In the genomic region with DNA sequence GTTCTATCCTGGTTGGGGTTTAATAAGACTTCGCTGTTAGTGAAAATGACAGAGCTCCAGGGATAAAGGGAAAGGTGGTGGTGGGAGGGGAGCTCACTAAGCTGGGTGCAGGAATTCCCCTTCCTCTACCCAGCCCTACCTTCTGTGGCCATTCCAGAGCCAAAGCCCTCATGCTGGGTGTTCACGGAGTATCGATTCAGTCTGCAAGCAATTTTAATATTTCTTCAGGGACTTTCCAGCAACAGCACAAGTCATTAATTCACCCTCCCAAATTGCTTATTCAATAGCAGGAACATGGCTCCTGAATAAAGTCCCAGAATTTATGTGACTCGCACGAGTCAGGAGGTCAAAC, we compare ENCODE assay signal across 36 cellular contexts. TPM values are rescaled to one million over a fixed set of nuclear protein-coding genes. Genes with fewer than 3 reads are reported as not detected.
"Had no signal": no experiment of that assay in that cellular context is flagged by ENCODE, and none has a peak within 500 bp of the region (broad histone marks: within the 10 kb centered on the region; RNA-seq: fewer than 3 reads in every experiment).

No MANE protein-coding gene starts in this region.

- ATAC-seq: activated CD4-positive, alpha-beta T cell treated with anti-CD3 and anti-CD28 coated beads for 36 hours; activated CD4-positive, CD25-positive, alpha-beta regulatory T cell treated with anti-CD3 and anti-CD28 coated beads, Interleukin-2, amount 50 U/mL, for 24 hours; activated CD8-positive, alpha-beta memory T cell treated with anti-CD3 and anti-CD28 coated beads, Interleukin-2, amount 10 ng/mL, durations not matched to agents 7 days and 5 days; activated CD8-positive, alpha-beta T cell treated with anti-CD3 and anti-CD28 coated beads, Interleukin-2, amount 10 ng/mL, durations not matched to agents 7 days and 5 days; activated naive CD8-positive, alpha-beta T cell treated with anti-CD3 and anti-CD28 coated beads, Interleukin-2, amount 50 U/mL, for 24 hours had no signal

- H3K27me3 ChIP-seq: ascending aorta had no signal

- H3K9me3 ChIP-seq: ascending aorta, breast epithelium had no signal

- H3K36me3 ChIP-seq: ascending aorta, brain microvascular endothelial cell, breast epithelium had no signal

- H3K27ac Mint-ChIP-seq: activated B cell treated with CpG ODN at 0.5 μM for 24 hours; activated CD4-positive, alpha-beta memory T cell treated with anti-CD3 and anti-CD28 coated beads, Interleukin-2, amount 10 ng/mL, durations not matched to agents 7 days and 5 days; activated CD4-positive, alpha-beta T cell treated with anti-CD3 and anti-CD28 coated beads for 36 hours; activated CD4-positive, alpha-beta T cell treated with anti-CD3 and anti-CD28 coated beads, Interleukin-2, amount 10 ng/mL, durations not matched to agents 7 days and 5 days; activated CD8-positive, alpha-beta memory T cell treated with anti-CD3 and anti-CD28 coated beads, Interleukin-2, amount 10 ng/mL, durations not matched to agents 7 days and 5 days; activated CD8-positive, alpha-beta T cell treated with anti-CD3 and anti-CD28 coated beads, Interleukin-2, amount 10 ng/mL, durations not matched to agents 7 days and 5 days; activated naive CD4-positive, alpha-beta T cell treated with anti-CD3 and anti-CD28 coated beads, Interleukin-2, amount 10 ng/mL, durations not matched to agents 7 days and 5 days; activated naive CD4-positive, alpha-beta T cell treated with anti-CD3 and anti-CD28 coated beads, Interleukin-2, amount 50 U/mL, for 24 hours; activated naive CD8-positive, alpha-beta T cell; activated naive CD8-positive, alpha-beta T cell treated with anti-CD3 and anti-CD28 coated beads, Interleukin-2, amount 10 ng/mL, durations not matched to agents 7 days and 5 days; activated naive CD8-positive, alpha-beta T cell treated with anti-CD3 and anti-CD28 coated beads, Interleukin-2, amount 50 U/mL, for 24 hours; activated T-cell treated with anti-CD3 and anti-CD28 coated beads, Interleukin-2, amount 50 U/mL, for 24 hours; activated T-helper 2 cell treated with anti-CD3 and anti-CD28 coated beads, Interferon-gamma antibody, Interleukin-2, Interleukin-4, amounts not matched to agents 10 μg/mL and 5 μg/mL and 100 μg/mL, durations not matched to agents 14 hours and 24 hours and 36 hours; T-helper 1 cell treated with Interleukin-12 subunit alpha and Interleukin-12 subunit beta and Interleukin-4 antibody, amounts not matched to agents 30 μg/mL and 1 μg/mL, for 36 hours; T-helper 2 cell treated with Interferon-gamma antibody and Interleukin-4, amounts not matched to agents 5 μg/mL and 100 μg/mL, for 36 hours had no signal

- H3K36me3 Mint-ChIP-seq: activated CD8-positive, alpha-beta memory T cell treated with anti-CD3 and anti-CD28 coated beads, Interleukin-2, amount 10 ng/mL, durations not matched to agents 7 days and 5 days; activated naive CD4-positive, alpha-beta T cell treated with anti-CD3 and anti-CD28 coated beads, Interleukin-2, amount 10 ng/mL, durations not matched to agents 7 days and 5 days; activated naive CD4-positive, alpha-beta T cell treated with anti-CD3 and anti-CD28 coated beads, Interleukin-2, amount 50 U/mL, for 24 hours; activated naive CD8-positive, alpha-beta T cell; activated naive CD8-positive, alpha-beta T cell treated with anti-CD3 and anti-CD28 coated beads, Interleukin-2, amount 10 ng/mL, durations not matched to agents 7 days and 5 days had no signal

- H3K4me1 Mint-ChIP-seq: activated B cell treated with CpG ODN at 0.5 μM for 24 hours; activated CD4-positive, alpha-beta memory T cell treated with anti-CD3 and anti-CD28 coated beads, Interleukin-2, amount 10 ng/mL, durations not matched to agents 7 days and 5 days; activated CD4-positive, alpha-beta T cell treated with anti-CD3 and anti-CD28 coated beads for 36 hours; activated CD4-positive, alpha-beta T cell treated with anti-CD3 and anti-CD28 coated beads, Interleukin-2, amount 10 ng/mL, durations not matched to agents 7 days and 5 days; activated CD8-positive, alpha-beta memory T cell treated with anti-CD3 and anti-CD28 coated beads, Interleukin-2, amount 10 ng/mL, durations not matched to agents 7 days and 5 days; activated naive CD4-positive, alpha-beta T cell treated with anti-CD3 and anti-CD28 coated beads, Interleukin-2, amount 10 ng/mL, durations not matched to agents 7 days and 5 days; activated naive CD4-positive, alpha-beta T cell treated with anti-CD3 and anti-CD28 coated beads, Interleukin-2, amount 50 U/mL, for 24 hours; activated naive CD8-positive, alpha-beta T cell treated with anti-CD3 and anti-CD28 coated beads, Interleukin-2, amount 10 ng/mL, durations not matched to agents 7 days and 5 days; activated naive CD8-positive, alpha-beta T cell treated with anti-CD3 and anti-CD28 coated beads, Interleukin-2, amount 50 U/mL, for 24 hours had no signal

- H3K4me3 Mint-ChIP-seq: activated B cell treated with CpG ODN at 0.5 μM for 24 hours; activated CD4-positive, alpha-beta memory T cell treated with anti-CD3 and anti-CD28 coated beads, Interleukin-2, amount 10 ng/mL, durations not matched to agents 7 days and 5 days; activated CD4-positive, alpha-beta T cell treated with anti-CD3 and anti-CD28 coated beads for 36 hours; activated CD4-positive, alpha-beta T cell treated with anti-CD3 and anti-CD28 coated beads, Interleukin-2, amount 10 ng/mL, durations not matched to agents 7 days and 5 days; activated CD8-positive, alpha-beta memory T cell treated with anti-CD3 and anti-CD28 coated beads, Interleukin-2, amount 10 ng/mL, durations not matched to agents 7 days and 5 days; activated CD8-positive, alpha-beta T cell treated with anti-CD3 and anti-CD28 coated beads, Interleukin-2, amount 10 ng/mL, durations not matched to agents 7 days and 5 days; activated naive CD4-positive, alpha-beta T cell treated with anti-CD3 and anti-CD28 coated beads, Interleukin-2, amount 10 ng/mL, durations not matched to agents 7 days and 5 days; activated naive CD4-positive, alpha-beta T cell treated with anti-CD3 and anti-CD28 coated beads, Interleukin-2, amount 50 U/mL, for 24 hours; activated naive CD8-positive, alpha-beta T cell; activated naive CD8-positive, alpha-beta T cell treated with anti-CD3 and anti-CD28 coated beads, Interleukin-2, amount 10 ng/mL, durations not matched to agents 7 days and 5 days; activated naive CD8-positive, alpha-beta T cell treated with anti-CD3 and anti-CD28 coated beads, Interleukin-2, amount 50 U/mL, for 24 hours; activated T-cell treated with anti-CD3 and anti-CD28 coated beads, Interleukin-2, amount 50 U/mL, for 24 hours; T-helper 1 cell treated with Interleukin-12 subunit alpha and Interleukin-12 subunit beta and Interleukin-4 antibody, amounts not matched to agents 30 μg/mL and 1 μg/mL, for 36 hours; T-helper 2 cell treated with Interferon-gamma antibody and Interleukin-4, amounts not matched to agents 5 μg/mL and 100 μg/mL, for 36 hours had no signal

- H3K27ac ChIP-seq: ascending aorta, brain microvascular endothelial cell, breast epithelium, VCaP had no signal

- H3K9me3 Mint-ChIP-seq: activated B cell treated with CpG ODN at 0.5 μM for 24 hours; activated CD4-positive, alpha-beta memory T cell treated with anti-CD3 and anti-CD28 coated beads, Interleukin-2, amount 10 ng/mL, durations not matched to agents 7 days and 5 days; activated CD4-positive, alpha-beta T cell treated with anti-CD3 and anti-CD28 coated beads, Interleukin-2, amount 10 ng/mL, durations not matched to agents 7 days and 5 days; activated naive CD4-positive, alpha-beta T cell treated with anti-CD3 and anti-CD28 coated beads, Interleukin-2, amount 10 ng/mL, durations not matched to agents 7 days and 5 days; activated naive CD4-positive, alpha-beta T cell treated with anti-CD3 and anti-CD28 coated beads, Interleukin-2, amount 50 U/mL, for 24 hours; activated naive CD8-positive, alpha-beta T cell treated with anti-CD3 and anti-CD28 coated beads, Interleukin-2, amount 10 ng/mL, durations not matched to agents 7 days and 5 days; activated naive CD8-positive, alpha-beta T cell treated with anti-CD3 and anti-CD28 coated beads, Interleukin-2, amount 50 U/mL, for 24 hours; activated T-cell treated with anti-CD3 and anti-CD28 coated beads, Interleukin-2, amount 50 U/mL, for 24 hours; activated T-helper 2 cell treated with anti-CD3 and anti-CD28 coated beads, Interferon-gamma antibody, Interleukin-2, Interleukin-4, amounts not matched to agents 10 μg/mL and 5 μg/mL and 100 μg/mL, durations not matched to agents 14 hours and 24 hours and 36 hours; T-helper 1 cell treated with Interleukin-12 subunit alpha and Interleukin-12 subunit beta and Interleukin-4 antibody, amounts not matched to agents 30 μg/mL and 1 μg/mL, for 36 hours; T-helper 2 cell treated with Interferon-gamma antibody and Interleukin-4, amounts not matched to agents 5 μg/mL and 100 μg/mL, for 36 hours had no signal

- H3K4me1 ChIP-seq: ascending aorta, breast epithelium had no signal

- DNase-seq: activated B cell treated with CpG ODN at 0.5 μM for 24 hours; activated CD4-positive, alpha-beta memory T cell treated with anti-CD3 and anti-CD28 coated beads, Interleukin-2, amount 10 ng/mL, durations not matched to agents 7 days and 5 days; activated CD4-positive, alpha-beta T cell treated with anti-CD3 and anti-CD28 coated beads for 1 hour; activated CD4-positive, alpha-beta T cell treated with anti-CD3 and anti-CD28 coated beads for 36 hours; activated CD4-positive, alpha-beta T cell treated with anti-CD3 and anti-CD28 coated beads for 48 hours; activated CD4-positive, alpha-beta T cell treated with anti-CD3 and anti-CD28 coated beads, Interleukin-2, amount 10 ng/mL, durations not matched to agents 7 days and 5 days; activated CD4-positive, alpha-beta T cell treated with anti-CD3 and anti-CD28 coated beads, Interleukin-2, amount 50 U/mL, for 48 hours; activated CD8-positive, alpha-beta memory T cell treated with anti-CD3 and anti-CD28 coated beads for 24 hours; activated CD8-positive, alpha-beta memory T cell treated with anti-CD3 and anti-CD28 coated beads, Interleukin-2, amount 10 ng/mL, durations not matched to agents 7 days and 5 days; activated CD8-positive, alpha-beta memory T cell treated with anti-CD3 and anti-CD28 coated beads, Interleukin-2, amount 50 U/mL, for 48 hours; activated CD8-positive, alpha-beta T cell treated with anti-CD3 and anti-CD28 coated beads, Interleukin-2, amount 10 ng/mL, durations not matched to agents 7 days and 5 days; activated effector memory CD4-positive, alpha-beta T cell treated with Interleukin-2 at 50 U/mL for 16 hours; activated gamma-delta T cell; activated naive CD4-positive, alpha-beta T cell treated with anti-CD3 and anti-CD28 coated beads, Interleukin-2, amount 10 ng/mL, durations not matched to agents 7 days and 5 days; activated naive CD4-positive, alpha-beta T cell treated with Interleukin-2 at 50 U/mL for 16 hours; activated naive CD8-positive, alpha-beta T cell treated with anti-CD3 and anti-CD28 coated beads, Interleukin-2, amount 10 ng/mL, durations not matched to agents 7 days and 5 days; activated naive CD8-positive, alpha-beta T cell treated with anti-CD3 and anti-CD28 coated beads, Interleukin-2, amount 50 U/mL, for 24 hours; activated T-cell treated with anti-CD3 and anti-CD28 coated beads, Interleukin-2, amount 50 U/mL, for 24 hours; activated T-cell treated with anti-CD3 and anti-CD28 coated beads, Interleukin-2, amount 50 U/mL, for 48 hours; amygdala; anterior cingulate cortex; brain microvascular endothelial cell; central memory CD4-positive, alpha-beta T cell; T-helper 1 cell; T-helper 2 cell; T-helper 9 cell had no signal

- H3K4me3 ChIP-seq: ascending aorta, breast epithelium had no signal

RNA-seq across cellular contexts. Expression of a gene that starts 22.0 kb away (rescaled TPM):
- total RNA-seq: activated B cell treated with CpG ODN at 0.5 μM for 24 hours; activated CD4-positive, alpha-beta memory T cell treated with anti-CD3 and anti-CD28 coated beads, Interleukin-2, amount 10 ng/mL, durations not matched to agents 7 days and 5 days; activated CD4-positive, alpha-beta T cell treated with anti-CD3 and anti-CD28 coated beads, Interleukin-2, amount 10 ng/mL, durations not matched to agents 7 days and 5 days; activated CD8-positive, alpha-beta memory T cell treated with anti-CD3 and anti-CD28 coated beads, Interleukin-2, amount 10 ng/mL, durations not matched to agents 7 days and 5 days; activated CD8-positive, alpha-beta T cell treated with anti-CD3 and anti-CD28 coated beads, Interleukin-2, amount 10 ng/mL, durations not matched to agents 7 days and 5 days; activated naive CD8-positive, alpha-beta T cell treated with anti-CD3 and anti-CD28 coated beads, Interleukin-2, amount 10 ng/mL, durations not matched to agents 7 days and 5 days; ascending aorta; cardiac septum had no signal
